ENCODE assay signal across 8 cellular contexts in genomic region chr16:12535535-12536411, GRCh38.
DNase-seq lines count a peak whose midpoint lies in the region; ATAC-seq and TF ChIP-seq lines count a peak whose summit lies in the region.

No MANE protein-coding gene starts in this region.

- peak overlapping the region; percentile 80 for H3K4me3 Mint-ChIP-seq in activated T-helper 17 cell treated with anti-CD3 and anti-CD28 coated beads, Interleukin-2, amount 50 U/mL, for 72 hours
- no peak overlapping the region for H3K4me3 Mint-ChIP-seq in stimulated activated naive B cell treated with anti-CD40 and anti-IgM and Interleukin-4, amounts not matched to agents 10 μg/mL and 1 μg/mL and 100 μg/mL, for 72 hours

- H3K27ac Mint-ChIP-seq in activated T-helper 17 cell treated with anti-CD3 and anti-CD28 coated beads, Interleukin-2, amount 50 U/mL, for 72 hours, result peak overlapping the region; percentile 93
- peak overlapping the region; percentile 62 for H3K27ac Mint-ChIP-seq in stimulated activated naive B cell treated with anti-CD40 and anti-IgM and Interleukin-4, amounts not matched to agents 10 μg/mL and 1 μg/mL and 100 μg/mL, for 72 hours

- no peaks in the 10 kb centered on the region for H3K27me3 Mint-ChIP-seq in activated T-helper 17 cell treated with anti-CD3 and anti-CD28 coated beads, Interleukin-2, amount 50 U/mL, for 72 hours
- no peaks in the 10 kb centered on the region for H3K27me3 Mint-ChIP-seq in stimulated activated naive B cell treated with anti-CD40 and anti-IgM and Interleukin-4, amounts not matched to agents 10 μg/mL and 1 μg/mL and 100 μg/mL, for 72 hours

- peak; percentile 71 for DNase-seq in activated effector memory CD4-positive, alpha-beta T cell treated with anti-CD3 and anti-CD28 coated beads, Interleukin-2, amount 50 U/mL, for 16 hours
- DNase-seq in activated effector memory CD4-positive, alpha-beta T cell treated with Interleukin-2 at 50 U/mL for 16 hours, result no peak
- no peak for DNase-seq in stimulated activated naive B cell treated with anti-CD40 and anti-IgM and Interleukin-4, amounts not matched to agents 10 μg/mL and 1 μg/mL and 100 μg/mL, for 72 hours
- DNase-seq in NCI-H2227 (lab: John Stamatoyannopoulos, UW; ENCODE audit: unreplicated experiment) (no peak), activated gamma-delta T cell treated with Interleukin-2 at 50 U/mL for 16 hours (no peak), lower leg skin (ENCODE audit: low spot score in 2 of 2) (no peak)

- TF ChIP-seq POLR2A in lower leg skin (IDR thresholded peaks at IDR 0.05), result no peak

- no peak overlapping the region for H3K4me3 ChIP-seq in lower leg skin (ENCODE audit: low read depth, poor library complexity, severe bottlenecking)

- H3K36me3 Mint-ChIP-seq in activated T-helper 17 cell treated with anti-CD3 and anti-CD28 coated beads, Interleukin-2, amount 50 U/mL, for 72 hours (ENCODE audit: low read depth), result peaks cover 30% of the 10 kb centered on the region
- H3K36me3 Mint-ChIP-seq in stimulated activated naive B cell treated with anti-CD40 and anti-IgM and Interleukin-4, amounts not matched to agents 10 μg/mL and 1 μg/mL and 100 μg/mL, for 72 hours, result peaks cover 22 to 54% of the 10 kb centered on the region in 2 donors

- intact Hi-C loops in lower leg skin (cut with DNase I; ENCODE audit: low total_unique reads), result no loop called here

- H3K4me1 Mint-ChIP-seq in activated T-helper 17 cell treated with anti-CD3 and anti-CD28 coated beads, Interleukin-2, amount 50 U/mL, for 72 hours, result peaks cover 63% of the 10 kb centered on the region
- H3K4me1 Mint-ChIP-seq in stimulated activated naive B cell treated with anti-CD40 and anti-IgM and Interleukin-4, amounts not matched to agents 10 μg/mL and 1 μg/mL and 100 μg/mL, for 72 hours, result peaks cover 42 to 78% of the 10 kb centered on the region in 2 donors

- WGBS in lower leg skin, 2 donors, result 60 to 67% methylated on average over 17 of the region's 17 CpGs

- peak; percentile 66 for ATAC-seq in HG03066 (IDR thresholded peaks at IDR 0.05; ENCODE audit: low read depth, unreplicated experiment)
- ATAC-seq in activated T-helper 17 cell treated with anti-CD3 and anti-CD28 coated beads, Interleukin-2, amount 50 U/mL, for 72 hours (replicated peaks), result peak; percentile 70
- peak; percentile 85 to 90 for ATAC-seq in stimulated activated naive B cell treated with anti-CD40 and anti-IgM and Interleukin-4, amounts not matched to agents 10 μg/mL and 1 μg/mL and 100 μg/mL, for 72 hours (replicated peaks)

- no peaks in the 10 kb centered on the region for H3K9me3 Mint-ChIP-seq in activated T-helper 17 cell treated with anti-CD3 and anti-CD28 coated beads, Interleukin-2, amount 50 U/mL, for 72 hours
- H3K9me3 Mint-ChIP-seq in stimulated activated naive B cell treated with anti-CD40 and anti-IgM and Interleukin-4, amounts not matched to agents 10 μg/mL and 1 μg/mL and 100 μg/mL, for 72 hours, result no peaks in the 10 kb centered on the region

- TF ChIP-seq CTCF in lower leg skin (IDR thresholded peaks at IDR 0.05), result no peak
